21 cellular contexts compared by ENCODE assay signal in genomic region chr19:1665565-1666047, GRCh38. TPM values are rescaled to one million over a fixed set of nuclear protein-coding genes. Genes with fewer than 3 reads are reported as not detected.
DNase-seq lines count a peak whose midpoint lies in the region; ATAC-seq, FAIRE-seq and TF ChIP-seq lines count a peak whose summit lies in the region.
"Had no signal": no experiment of that assay in that cellular context is flagged by ENCODE, and none has a peak within 500 bp of the region (broad histone marks: within the 10 kb centered on the region; RNA-seq: fewer than 3 reads in every experiment).

No MANE protein-coding gene starts in this region.

- TF ChIP-seq RAD21 in Ishikawa (IDR thresholded peaks at IDR 0.05; ENCODE audit: low read depth) (no peak), GM12878 (IDR thresholded peaks at IDR 0.05; ENCODE audit: insufficient read depth, low read depth, low read length) (no peak)

- SMC1A ChIA-PET in GM12878 (lab: Charles Lee; ENCODE audit: uncharacterized antibody, unreplicated experiment): no interaction called here

- peaks cover 35% of the 10 kb centered on the region for H3K27me3 ChIP-seq in cardiac muscle cell
- no peaks in the 10 kb centered on the region for H3K27me3 ChIP-seq in GM12878 (replicated peaks in 1 of 2; ENCODE audit: control insufficient read depth in 2 of 2, insufficient read depth in 2 of 2, low read length in 1 of 2)
- H3K27me3 ChIP-seq in upper lobe of right lung: peaks cover 39% of the 10 kb centered on the region

- no peak for TF ChIP-seq CTCF in cardiac muscle cell (IDR thresholded peaks at IDR 0.05; ENCODE audit: low read depth, low read length)
- TF ChIP-seq CTCF in GM12878 (IDR thresholded peaks at IDR 0.05 in 2 of 3, conservative IDR thresholded peaks at IDR 0.05 in 1 of 3; ENCODE audit: control insufficient read depth in 2 of 3, extremely low read depth in 1 of 3, insufficient read depth in 1 of 3, low read depth in 3 of 3, low read length in 3 of 3): 0 out of 6 replicates have a peak, but pooled peaks of 1 of the 3 experiments have one; percentile 1
- TF ChIP-seq CTCF in upper lobe of right lung (IDR thresholded peaks at IDR 0.05): no peak
- no peak for TF ChIP-seq CTCF in coronary artery (IDR thresholded peaks at IDR 0.05)

- H3K4me1 ChIP-seq in cardiac muscle cell (ENCODE audit: low read depth) (peaks cover 12% of the 10 kb centered on the region), GM12878 (ENCODE audit: control insufficient read depth, insufficient read depth, low read length) (peaks cover 57% of the 10 kb centered on the region), upper lobe of right lung (no peaks in the 10 kb centered on the region)

- H4K20me1 ChIP-seq in GM12878 (ENCODE audit: control insufficient read depth, insufficient read depth): no peaks in the 10 kb centered on the region

- RAD21 ChIA-PET in GM12878 (lab: Charles Lee; ENCODE audit: unreplicated experiment): interaction anchor here (0.9 to 3.5 kb wide), 2 partner anchors 15 to 60 kb away, joined by 3 to 19 read pairs; partner anchors contain the start of gene UQCR11

- POLR2A ChIA-PET in GM12878 (lab: Charles Lee): interaction anchor here (0.6 to 1.7 kb wide), 3 partner anchors 11 to 1413 kb away, joined by 4 to 5 read pairs (median 5); no protein-coding TSS in a partner anchor

- H3K9ac ChIP-seq in GM12878 (ENCODE audit: control insufficient read depth, insufficient read depth, low read length): no peak overlapping the region

- ATAC-seq in left ventricle myocardium superior: no peak
- ATAC-seq in GM12878: peak; percentile 30
- peak; percentile 31 for ATAC-seq in upper lobe of right lung

- in situ Hi-C loops in GM12878 (cut with MboI): no loop called here

- 54% methylated on average over 12 of the region's 12 CpGs for WGBS in GM12878 (ENCODE audit: insufficient coverage, insufficient replicate concordance, low lambda C conversion rate, missing lambda C conversion rate)

- no TSS peak for BruUV-seq in GM12878 (replicated peaks; lab: Mats Ljungman, UMichigan)

- CTCF ChIA-PET in GM12878 (lab: Yijun Ruan, JAX): interaction anchor here (0.9 to 2.3 kb wide), 3 partner anchors 14 to 160 kb away, joined by 3 to 6 read pairs (median 5); no protein-coding TSS in a partner anchor

- FAIRE-seq in GM12878 (lab: Jason Lieb, UNC): no peak
- FAIRE-seq: A549, keratinocyte had no signal

- H3K27ac ChIP-seq in cardiac muscle cell (peak overlapping the region; percentile 7), GM12878 (ENCODE audit: control insufficient read depth, insufficient read depth) (0 out of 2 replicates have a peak overlapping the region, but pooled peaks have one; percentile 4), upper lobe of right lung (no peak overlapping the region), coronary artery (no peak overlapping the region)
- H3K27ac ChIP-seq: A549 had no signal

- H3K79me2 ChIP-seq in GM12878 (ENCODE audit: control insufficient read depth, insufficient read depth, low read length): no peaks in the 10 kb centered on the region

- no peak for TF ChIP-seq EP300 in Ishikawa (IDR thresholded peaks at IDR 0.05; ENCODE audit: borderline replicate concordance)
- TF ChIP-seq EP300 in GM12878 (IDR thresholded peaks at IDR 0.05; ENCODE audit: borderline replicate concordance in 1 of 2, control insufficient read depth in 1 of 2, low read depth in 2 of 2, low read length in 2 of 2): no peak

- peak in 1 of 2 donors; percentile 47 for DNase-seq in cardiac muscle cell (ENCODE audit: low read depth in 1 of 2, low spot score in 1 of 2)
- DNase-seq in left ventricle myocardium superior: no peak
- no peak for DNase-seq in GM12878 (ENCODE audit: low read depth, low spot score)
- no peak for DNase-seq in upper lobe of right lung
- DNase-seq in coronary artery (ENCODE audit: low spot score): no peak
- DNase-seq in AG08396 (ENCODE audit: low spot score): no peak
- DNase-seq in A172 (ENCODE audit: low spot score): no peak
- DNase-seq: activated CD4-positive, alpha-beta T cell treated with anti-CD3 and anti-CD28 coated beads for 1 hour; activated gamma-delta T cell; amygdala; CD4-positive, alpha-beta memory T cell; DMS79; endodermal cell; mesenchymal stem cell; nephron progenitor cell; retina; stimulated activated CD4-positive, alpha-beta T cell treated with anti-CD3 and anti-CD28 coated beads, Interleukin-12 subunit alpha, Interleukin-12 subunit beta, amount 100 ng/mL, for 4 hours; stimulated activated naive CD4-positive, alpha-beta T cell had no signal

- intact Hi-C loops in left ventricle myocardium superior (cut with micrococcal nuclease) (no loop called here), GM12878 (cut with micrococcal nuclease; ENCODE audit: unreplicated experiment) (no loop called here), upper lobe of right lung (cut with DNase I) (no loop called here)

- H3K4me2 ChIP-seq in GM12878 (ENCODE audit: control insufficient read depth, insufficient read depth): peak overlapping the region; percentile 3; the same call in 1 of the 2 replicates
- H3K4me2 ChIP-seq: A549 had no signal

- H2AFZ ChIP-seq in GM12878 (ENCODE audit: control insufficient read depth, low read depth, low read length): no peak overlapping the region

- H3K36me3 ChIP-seq in cardiac muscle cell: no peaks in the 10 kb centered on the region
- H3K36me3 ChIP-seq in GM12878 (ENCODE audit: control insufficient read depth in 2 of 2, insufficient read depth in 2 of 2, low read length in 1 of 2): no peaks in the 10 kb centered on the region
- H3K36me3 ChIP-seq in upper lobe of right lung: no peaks in the 10 kb centered on the region

- H3K4me3 ChIP-seq in cardiac muscle cell: no peak overlapping the region
- no peak overlapping the region for H3K4me3 ChIP-seq in GM12878
- no peak overlapping the region for H3K4me3 ChIP-seq in upper lobe of right lung
- no peak overlapping the region for H3K4me3 ChIP-seq in coronary artery
- H3K4me3 ChIP-seq: A549 had no signal

- no peak for TF ChIP-seq POLR2A in GM12878 (IDR thresholded peaks at IDR 0.05; ENCODE audit: low read depth, low read length)

- H3K9me3 ChIP-seq in cardiac muscle cell (ENCODE audit: low read depth) (no peaks in the 10 kb centered on the region), GM12878 (replicated peaks; ENCODE audit: control insufficient read depth, insufficient read depth, low read length) (peaks cover 3% of the 10 kb centered on the region; the same call in 2 of the 3 replicates), upper lobe of right lung (no peaks in the 10 kb centered on the region)
- H3K9me3 ChIP-seq: A549 had no signal

TF ChIP-seq in Ishikawa, 13 proteins besides CTCF, POLR2A, EP300 and RAD21:
- TF ChIP-seq NFIC (IDR thresholded peaks at IDR 0.05) (no peak), TEAD4 (IDR thresholded peaks at IDR 0.05) (no peak), USF1 (IDR thresholded peaks at IDR 0.05) (peak; percentile 63), TCF12 (IDR thresholded peaks at IDR 0.05; ENCODE audit: low read depth) (no peak), CEBPB (IDR thresholded peaks at IDR 0.05) (no peak)
TF ChIP-seq in Ishikawa: peak in this region for 1.

TF ChIP-seq in GM12878, 131 proteins besides CTCF, POLR2A, EP300 and RAD21 (continues in another document):
- TF ChIP-seq MTA2 (IDR thresholded peaks at IDR 0.05; ENCODE audit: low read depth) (no peak), TCF3 (IDR thresholded peaks at IDR 0.05; ENCODE audit: borderline replicate concordance, insufficient read depth, low read depth, low read length) (peak; percentile 77; the same call in 1 of the 2 replicates), EED (IDR thresholded peaks at IDR 0.05; ENCODE audit: low read depth) (peak; percentile 57; the same call in 1 of the 2 replicates), TCF12 (IDR thresholded peaks at IDR 0.05; ENCODE audit: low read depth, low read length) (peak; percentile 86), IKZF1 (conservative IDR thresholded peaks at IDR 0.05) (peak; percentile 48; the same call in 1 of the 2 replicates), USF1 (IDR thresholded peaks at IDR 0.05; ENCODE audit: borderline replicate concordance, extremely low read length, insufficient read depth, low read depth, low read length) (peak; percentile 75), CEBPB (IDR thresholded peaks at IDR 0.05; ENCODE audit: borderline replicate concordance in 1 of 2, low read depth in 2 of 2, low read length in 2 of 2) (no peak), IKZF2 (IDR thresholded peaks at IDR 0.05) (0 out of 4 replicates have a peak, but pooled peaks of 1 of the 2 experiments have one; percentile 28), BHLHE40 (IDR thresholded peaks at IDR 0.05; ENCODE audit: borderline replicate concordance in 1 of 2, low read depth in 2 of 2, low read length in 1 of 2) (peak in 1 of 2 experiments; percentile 58; a peak in 1 of 4 replicates), RAD51 (IDR thresholded peaks at IDR 0.05) (peak; percentile 89)

RNA-seq across cellular contexts. Expression of gene TCF3, which starts 13.2 kb away (rescaled TPM):
- total RNA-seq in cardiac muscle cell (250 and 281 TPM in 2 replicates), left ventricle myocardium superior (20.7 TPM), GM12878 (2014; rRNA removed) (147 and 165 TPM in 2 replicates), GM12878 (2014; rRNA removed; fragmentation: Illumina TruSeq; extraction: Trizol) (65.3 and 81.4 TPM in 2 replicates), GM12878 (2021) (262 and 282 TPM in 2 replicates), upper lobe of right lung (43.2 TPM)
- polyA plus RNA-seq in cardiac muscle cell (110 and 136 TPM in 2 replicates), GM12878 (2011; rRNA removed) (52.4 and 65.0 TPM in 2 replicates), GM12878 (2014; fragmentation: Illumina TruSeq; extraction: Trizol) (32.7 and 76.5 TPM in 2 replicates), GM12878 (2014; fragmentation: Nextera tagmentation; extraction: Ambion mirVana) (10 to 100 TPM in 1 of 2 experiments, 1 to 10 TPM in 1; 6.7 to 24.0 TPM), GM12878 (2014; rRNA removed) (191 and 239 TPM in 2 replicates), GM12878 (2016; fragmentation: Nextera tagmentation; extraction: Ambion mirVana) (10 to 100 TPM; 50.6 to 58.3 TPM)
- total RNA-seq in GM12878 (2013; cell fraction: nucleolus; rRNA removed): 89.3 and 101 TPM in 2 replicates
- 129 TPM for polyA plus RNA-seq in GM12878 (2011; ENCODE audit: low read depth)
- polyA plus RNA-seq in GM12878 (2011; cell fraction: cytosol; rRNA removed): 82.5 and 151 TPM in 2 replicates
- 292 and 390 TPM in 2 replicates for polyA plus RNA-seq in GM12878 (2011; cell fraction: nucleus; rRNA removed)
- polyA plus RNA-seq in GM12878 (2012): 223 and 266 TPM in 2 replicates
- polyA minus RNA-seq in GM12878 (2011; rRNA and poly(A)+ RNA removed): 24.4 and 53.7 TPM in 2 replicates
- 50.1 and 67.3 TPM in 2 replicates for polyA minus RNA-seq in GM12878 (2011; cell fraction: cytosol; rRNA and poly(A)+ RNA removed)
- 29.3 and 52.0 TPM in 2 replicates for polyA minus RNA-seq in GM12878 (2011; cell fraction: nucleus; rRNA and poly(A)+ RNA removed)
- total RNA-seq in A172 (2014; rRNA removed; shearing (Covaris generic)): 219 and 238 TPM in 2 replicates

Comparison
In these comparisons a context has a peak if more than half of its experiments do, and no peak if none do; other contexts are left out.
1. H3K27ac ChIP-seq: peak in cardiac muscle cell (single experiment) and GM12878 (single experiment); none in upper lobe of right lung (single experiment) and coronary artery (0 of 2).